ENCODE assay signal across 14 cellular contexts in genomic region chr10:24008164-24009066, GRCh38.
A peak's percentile ranks its signal among the peaks of the same experiment; 100 is the strongest.
DNase-seq lines count a peak whose midpoint lies in the region; TF ChIP-seq lines count a peak whose summit lies in the region.
"Had no signal": no experiment of that assay in that cellular context is flagged by ENCODE, and none has a peak within 500 bp of the region (broad histone marks: within the 10 kb centered on the region; RNA-seq: fewer than 3 reads in every experiment).

No MANE protein-coding gene starts in this region.

- peaks cover 5 to 8% of the 10 kb centered on the region in 2 experiments for H3K4me1 ChIP-seq in trophoblast cell (ENCODE audit: control insufficient read depth in 1 of 2, insufficient read depth in 2 of 2, low read length in 2 of 2)

- DNase-seq in GM03348 (ENCODE audit: low spot score), result peak; percentile 20
- DNase-seq in SK-N-MC (ENCODE audit: low read depth, low spot score), result no peak
- peak; percentile 52 for DNase-seq in fibroblast of the aortic adventitia (ENCODE audit: low read depth)
- DNase-seq in trophoblast cell, result no peak
- DNase-seq in medulla oblongata (ENCODE audit: extremely low spot score), result no peak
- DNase-seq in NCI-H2196 treated with DMSO at 0.1 percent for 48 hours (lab: John Stamatoyannopoulos, UW; ENCODE audit: unreplicated experiment), result no peak
- DNase-seq in NCI-H187 (lab: John Stamatoyannopoulos, UW), result no peak
- no peak for DNase-seq in NCI-H2081 treated with DMSO at 0.1 percent for 48 hours (lab: John Stamatoyannopoulos, UW)
- DNase-seq: CD8-positive, alpha-beta memory T cell; IMR-90; NCI-H2171 treated with DMSO at 0.1 percent for 48 hours; stimulated activated CD4-positive, alpha-beta T cell treated with anti-CD3 and anti-CD28 coated beads, Interleukin-4, amount 100 ng/mL, for 24 hours had no signal

- H4K91ac ChIP-seq in trophoblast cell (ENCODE audit: low read depth, low read length), result no peak overlapping the region

- no peaks in the 10 kb centered on the region for H3K27me3 ChIP-seq in trophoblast cell (ENCODE audit: insufficient read depth, low read length)
- H3K27me3 ChIP-seq: adrenal gland, suprapubic skin had no signal

- no peak overlapping the region for H3K14ac ChIP-seq in trophoblast cell (ENCODE audit: low read length)

- H2AFZ ChIP-seq in trophoblast cell (ENCODE audit: insufficient read depth, low read length, poor library complexity), result no peak overlapping the region

- H3K4me3 ChIP-seq in SK-N-MC, result no peak overlapping the region
- no peak overlapping the region for H3K4me3 ChIP-seq in fibroblast of the aortic adventitia (ENCODE audit: low read depth, low read length)
- no peak overlapping the region for H3K4me3 ChIP-seq in trophoblast cell (ENCODE audit: low read depth, low read length)
- H3K4me3 ChIP-seq: adrenal gland, suprapubic skin had no signal

- peak overlapping the region; percentile 25; the same call in 1 of the 2 replicates for H3K27ac ChIP-seq in SK-N-MC
- peak overlapping the region; percentile 91 for H3K27ac ChIP-seq in trophoblast cell (ENCODE audit: low read depth, low read length)
- H3K27ac ChIP-seq: suprapubic skin had no signal

- peak overlapping the region; percentile 44 for H3K4me2 ChIP-seq in trophoblast cell (ENCODE audit: low read length)

- H2BK120ac ChIP-seq in trophoblast cell (ENCODE audit: insufficient read depth, low read length, poor library complexity), result peak overlapping the region; percentile 43

- peak overlapping the region; percentile 66 for H2BK12ac ChIP-seq in trophoblast cell (ENCODE audit: low read length)

- H2BK5ac ChIP-seq in trophoblast cell (ENCODE audit: low read depth, low read length, poor library complexity), result peak overlapping the region; percentile 51

- no peak for TF ChIP-seq CTCF in fibroblast of the aortic adventitia (IDR thresholded peaks at IDR 0.05; ENCODE audit: insufficient read depth, low read length)

- H3K36me3 ChIP-seq in SK-N-MC (ENCODE audit: insufficient read depth, low read length) (no peaks in the 10 kb centered on the region), trophoblast cell (ENCODE audit: control insufficient read depth in 1 of 2, insufficient read depth in 2 of 2, low read length in 2 of 2) (no peaks in the 10 kb centered on the region)
- H3K36me3 ChIP-seq: adrenal gland, suprapubic skin had no signal

- H3K9ac ChIP-seq in SK-N-MC (ENCODE audit: insufficient read length) (no peak overlapping the region), trophoblast cell (ENCODE audit: low read length) (no peak overlapping the region)

- no peak overlapping the region for H2AK5ac ChIP-seq in trophoblast cell (ENCODE audit: low read length)

- no peak overlapping the region for H4K12ac ChIP-seq in trophoblast cell (ENCODE audit: low read depth, low read length)

- H3K9me3 ChIP-seq in SK-N-MC (ENCODE audit: low read depth, low read length), result no peaks in the 10 kb centered on the region
- H3K9me3 ChIP-seq in trophoblast cell (ENCODE audit: insufficient read depth, low read depth, low read length), result no peaks in the 10 kb centered on the region
- H3K9me3 ChIP-seq: adrenal gland, suprapubic skin had no signal

- no peak overlapping the region for H3K4ac ChIP-seq in trophoblast cell (ENCODE audit: low read depth, low read length)

- no peak overlapping the region for H3K18ac ChIP-seq in trophoblast cell (ENCODE audit: low read length)

- H3K79me1 ChIP-seq in trophoblast cell (ENCODE audit: low read length), result peaks cover 3% of the 10 kb centered on the region

- no peaks in the 10 kb centered on the region for H3K79me2 ChIP-seq in trophoblast cell (ENCODE audit: control insufficient read depth, insufficient read depth, low read length, poor library complexity)

- H3K23ac ChIP-seq in trophoblast cell (ENCODE audit: low read length), result no peak overlapping the region

- peak overlapping the region; percentile 6 for H4K8ac ChIP-seq in trophoblast cell (ENCODE audit: low read depth, low read length)

- WGBS in trophoblast cell (ENCODE audit: extremely low coverage, insufficient coverage, insufficient read length), result no CpG with 5 or more reads among the region's 13 CpGs

Comparison
In these comparisons a context has a peak if more than half of its experiments do, and no peak if none do; other contexts are left out.
1. DNase-seq: peak in GM03348 (single experiment) and fibroblast of the aortic adventitia (single experiment); none in SK-N-MC (single experiment), trophoblast cell (0 of 2), medulla oblongata (single experiment), NCI-H2196 treated with DMSO at 0.1 percent for 48 hours (single experiment), NCI-H187 (0 of 2) and NCI-H2081 treated with DMSO at 0.1 percent for 48 hours (single experiment).